ENCODE assay signal across 1 cellular context in genomic region chr12:56616924-56617323, GRCh38.
A peak's percentile ranks its signal among the peaks of the same experiment; 100 is the strongest.
TF ChIP-seq lines count a peak whose summit lies in the region.

No MANE protein-coding gene starts in this region.

TF ChIP-seq in K562, 482 proteins besides CTCF, POLR2A, EP300 and RAD21:
- TF ChIP-seq NFE2L1 (tag; IDR thresholded peaks at IDR 0.05; ENCODE audit: borderline replicate concordance, low read depth) (no peak), PRDM10 (IDR thresholded peaks at IDR 0.05; ENCODE audit: partially characterized antibody) (no peak), ARID1B (IDR thresholded peaks at IDR 0.05) (peak; percentile 23; the same call in 1 of the 2 replicates), DPF2 (IDR thresholded peaks at IDR 0.05) (0 out of 2 replicates have a peak, but pooled peaks have one; percentile 18), RBM34 (IDR thresholded peaks at IDR 0.05; ENCODE audit: borderline replicate concordance, insufficient read depth, low read length) (no peak), JUN (IDR thresholded peaks at IDR 0.05; ENCODE audit: borderline replicate concordance, low read depth, low read length) (no peak), JUN (CRISPR knock-in tag; IDR thresholded peaks at IDR 0.05; ENCODE audit: borderline replicate concordance) (no peak), PBX2 (CRISPR knock-in tag; IDR thresholded peaks at IDR 0.05; ENCODE audit: low read depth) (no peak), PBX2 (tag; conservative IDR thresholded peaks at IDR 0.05; ENCODE audit: low read depth) (0 out of 2 replicates have a peak, but pooled peaks have one; percentile 34), ATF7 (IDR thresholded peaks at IDR 0.05) (no peak), SIN3B (IDR thresholded peaks at IDR 0.05; ENCODE audit: low read depth) (no peak), MAFK (IDR thresholded peaks at IDR 0.05; ENCODE audit: low read length) (no peak), ZEB2 (IDR thresholded peaks at IDR 0.05) (no peak), E2F6 (IDR thresholded peaks at IDR 0.05; ENCODE audit: borderline replicate concordance in 1 of 2, extremely low read depth in 1 of 2, insufficient read depth in 1 of 2, insufficient read length in 1 of 2, low read depth in 1 of 2, low read length in 1 of 2, poor library complexity in 1 of 2, severe bottlenecking in 1 of 2) (no peak), ZNF23 (CRISPR knock-in tag; IDR thresholded peaks at IDR 0.05) (no peak), RBM15 (IDR thresholded peaks at IDR 0.05; ENCODE audit: insufficient read depth, low read length) (no peak), RCOR1 (IDR thresholded peaks at IDR 0.05; ENCODE audit: borderline replicate concordance in 1 of 2, low read depth in 2 of 2, low read length in 2 of 2) (0 out of 4 replicates have a peak, but pooled peaks of 1 of the 2 experiments have one; percentile 13), TCF3 (CRISPR knock-in tag; IDR thresholded peaks at IDR 0.05) (peak; percentile 49), MEIS2 (IDR thresholded peaks at IDR 0.05; ENCODE audit: partially characterized antibody) (peak; percentile 60), TSC22D4 (tag; IDR thresholded peaks at IDR 0.05) (no peak), CREB3 (tag; conservative IDR thresholded peaks at IDR 0.05; ENCODE audit: low read depth) (no peak), HDAC3 (IDR thresholded peaks at IDR 0.05; ENCODE audit: borderline replicate concordance, partially characterized antibody) (no peak)
- TF ChIP-seq, protein P1, sequence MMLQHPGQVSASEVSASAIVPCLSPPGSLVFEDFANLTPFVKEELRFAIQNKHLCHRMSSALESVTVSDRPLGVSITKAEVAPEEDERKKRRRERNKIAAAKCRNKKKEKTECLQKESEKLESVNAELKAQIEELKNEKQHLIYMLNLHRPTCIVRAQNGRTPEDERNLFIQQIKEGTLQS (IDR thresholded peaks at IDR 0.05), result no peak
- TF ChIP-seq, protein P1 (CRISPR knock-in tag; conservative IDR thresholded peaks at IDR 0.05), result no peak
